Comparison of ENCODE assay signal across 8 cellular contexts in genomic region chr11:35166369-35167360, GRCh38. TPM values are rescaled to one million over a fixed set of nuclear protein-coding genes. Genes with fewer than 3 reads are reported as not detected.
DNase-seq lines count a peak whose midpoint lies in the region; ATAC-seq and TF ChIP-seq lines count a peak whose summit lies in the region.

No MANE protein-coding gene starts in this region.

- H3K9me2 ChIP-seq in Loucy (replicated peaks; ENCODE audit: low read depth, low read length): no peaks in the 10 kb centered on the region

- H3K4me3 ChIP-seq in AG04450 (ENCODE audit: low read depth, low read length): no peak overlapping the region; the same call in 1 of the 2 replicates
- peak overlapping the region; percentile 66 for H3K4me3 ChIP-seq in Loucy (ENCODE audit: low read length, poor library complexity, severe bottlenecking)
- peak overlapping the region; percentile 3 to 11 for H3K4me3 ChIP-seq in vagina

- H3K36me3 ChIP-seq in Loucy (ENCODE audit: insufficient read depth, low read length) (peaks cover 3% of the 10 kb centered on the region; the same call in 1 of the 2 replicates), vagina (no peaks in the 10 kb centered on the region)

- H3F3A ChIP-seq in Loucy (ENCODE audit: low read depth): peaks cover 9% of the 10 kb centered on the region; the same call in 1 of the 2 replicates

- H3K36me3 Mint-ChIP-seq in MCF 10A (ENCODE audit: insufficient read depth, unreplicated experiment) (peaks cover 15% of the 10 kb centered on the region), nephron progenitor cell (ENCODE audit: low read depth) (no peaks in the 10 kb centered on the region)

- intact Hi-C loops in MCF 10A (cut with micrococcal nuclease): loop anchor here (2.0 kb wide), 1 partner anchor 22 kb away; no protein-coding TSS in a partner anchor
- intact Hi-C loops in vagina (cut with DNase I): no loop called here

- H3K27ac ChIP-seq in AG04450 (ENCODE audit: low read depth, low read length) (peak overlapping the region; percentile 80), vagina (peak overlapping the region; percentile 87)

- no peaks in the 10 kb centered on the region for H3K9me3 Mint-ChIP-seq in MCF 10A (ENCODE audit: unreplicated experiment)
- H3K9me3 Mint-ChIP-seq in nephron progenitor cell: no peaks in the 10 kb centered on the region

- ATAC-seq in GM19324 (IDR thresholded peaks at IDR 0.05; ENCODE audit: low FRiP score, unreplicated experiment): peak; percentile 4

- peak overlapping the region; percentile 91 for H3K4me2 ChIP-seq in Loucy (ENCODE audit: low read depth, low read length, poor library complexity, severe bottlenecking)

- DNase-seq in AG04450 (ENCODE audit: low read depth, low spot score) (no peak), MCF 10A (ENCODE audit: unreplicated experiment) (peak; percentile 96), midbrain (lab: John Stamatoyannopoulos, UW) (peak; percentile 72), vagina (ENCODE audit: extremely low spot score in 2 of 2) (no peak), NCI-H446 treated with DMSO at 0.1 percent for 48 hours (lab: John Stamatoyannopoulos, UW) (no peak), nephron progenitor cell (no peak)

- H3K27ac Mint-ChIP-seq in MCF 10A (ENCODE audit: low read depth, unreplicated experiment): peak overlapping the region; percentile 94
- no peak overlapping the region for H3K27ac Mint-ChIP-seq in nephron progenitor cell

- H3K27me3 ChIP-seq in AG04450 (ENCODE audit: control insufficient read depth, insufficient read depth, low read length) (no peaks in the 10 kb centered on the region), Loucy (ENCODE audit: insufficient read depth, low read length, poor library complexity, severe bottlenecking) (no peaks in the 10 kb centered on the region), vagina (no peaks in the 10 kb centered on the region)

- TF ChIP-seq CTCF in AG04450 (IDR thresholded peaks at IDR 0.05; ENCODE audit: low read depth, low read length) (no peak), Loucy (conservative IDR thresholded peaks at IDR 0.05; ENCODE audit: low read length) (no peak), MCF 10A (IDR thresholded peaks at IDR 0.05; ENCODE audit: unreplicated experiment) (no peak), vagina (IDR thresholded peaks at IDR 0.05) (no peak), nephron progenitor cell (IDR thresholded peaks at IDR 0.05) (no peak)

- H2AFZ ChIP-seq in Loucy (ENCODE audit: low read length): no peak overlapping the region

- POLR2A ChIA-PET in AG04450 (lab: Yijun Ruan, JAX) (interaction anchor here (0.7 to 2.3 kb wide), 7 partner anchors 8 to 190 kb away, joined by 3 to 9 read pairs (median 4); no protein-coding TSS in a partner anchor), MCF 10A (lab: Yijun Ruan, JAX) (interaction anchor here (0.5 to 15.7 kb wide), 18 partner anchors 8 to 190 kb away, joined by 3 to 233 read pairs (median 4); partner anchors contain the start of gene CD44)

- H3K79me2 ChIP-seq in Loucy (ENCODE audit: insufficient read depth, low read length): peaks cover 93% of the 10 kb centered on the region

- H3K27me3 Mint-ChIP-seq in MCF 10A (ENCODE audit: insufficient read depth, unreplicated experiment): no peaks in the 10 kb centered on the region
- peaks cover 3% of the 10 kb centered on the region for H3K27me3 Mint-ChIP-seq in nephron progenitor cell (ENCODE audit: low read depth, poor library complexity)

- H4K20me1 ChIP-seq in Loucy (ENCODE audit: insufficient read depth, low read length, poor library complexity, severe bottlenecking): peaks cover 79% of the 10 kb centered on the region

- peak overlapping the region; percentile 21 for H3K9ac ChIP-seq in Loucy (ENCODE audit: low read depth, low read length, poor library complexity, severe bottlenecking)

- CTCF ChIA-PET in AG04450 (lab: Charles Lee) (interaction anchor here (0.9 to 1.4 kb wide), 3 partner anchors 10 to 225 kb away, joined by 3 to 4 read pairs (median 3); no protein-coding TSS in a partner anchor), MCF 10A (lab: Yijun Ruan, JAX) (interaction anchor here (0.6 to 1.2 kb wide), 6 partner anchors 10 to 139 kb away, joined by 3 to 4 read pairs (median 4); no protein-coding TSS in a partner anchor)

- no peak for TF ChIP-seq POLR2A in vagina (IDR thresholded peaks at IDR 0.05)

- H3K9me3 ChIP-seq in AG04450 (ENCODE audit: control insufficient read depth, insufficient read depth, low read length) (no peaks in the 10 kb centered on the region), Loucy (ENCODE audit: insufficient read depth, low read depth, low read length) (no peaks in the 10 kb centered on the region), vagina (no peaks in the 10 kb centered on the region)

- H3K4me1 ChIP-seq in Loucy (ENCODE audit: insufficient read depth, low read length, poor library complexity, severe bottlenecking) (peaks cover 88% of the 10 kb centered on the region), vagina (peaks cover 100% of the 10 kb centered on the region)

- peaks cover 46% of the 10 kb centered on the region for H3K4me1 Mint-ChIP-seq in MCF 10A (ENCODE audit: insufficient read depth, unreplicated experiment)
- H3K4me1 Mint-ChIP-seq in nephron progenitor cell: peaks cover 29% of the 10 kb centered on the region

- no TSS peak for BruUV-seq in MCF 10A (replicated peaks; lab: Mats Ljungman, UMichigan)

- H3K4me3 Mint-ChIP-seq in MCF 10A (ENCODE audit: unreplicated experiment) (peak overlapping the region; percentile 54), nephron progenitor cell (no peak overlapping the region)

RNA-seq across cellular contexts. Expression of gene CD44, which starts 27.7 kb away (rescaled TPM):
- polyA plus RNA-seq in AG04450 (2011; rRNA removed): 1,799 and 1,817 TPM in 2 replicates
- 2,797 and 2,845 TPM in 2 replicates for polyA minus RNA-seq in AG04450 (2011; rRNA and poly(A)+ RNA removed)
- total RNA-seq in MCF 10A (2022): 323 and 446 TPM in 2 replicates
- total RNA-seq in vagina: 869 TPM

Comparison
In these comparisons a context has a peak if more than half of its experiments do, and no peak if none do; other contexts are left out.
1. DNase-seq: peak in MCF 10A (single experiment) and midbrain (single experiment); none in AG04450 (single experiment), vagina (0 of 2), NCI-H446 treated with DMSO at 0.1 percent for 48 hours (single experiment) and nephron progenitor cell (single experiment).